In genomic region chr1:218664385-218665170, GRCh38 we compare ENCODE assay signal across 15 cellular contexts.
DNase-seq lines count a peak whose midpoint lies in the region; ATAC-seq and TF ChIP-seq lines count a peak whose summit lies in the region.
"Had no signal": no experiment of that assay in that cellular context is flagged by ENCODE, and none has a peak within 500 bp of the region (broad histone marks: within the 10 kb centered on the region; RNA-seq: fewer than 3 reads in every experiment).

No MANE protein-coding gene starts in this region.

- DNase-seq in Calu3: no peak
- no peak for DNase-seq in Panc1 (ENCODE audit: low read depth, low spot score)
- peak; percentile 65 for DNase-seq in epithelial cell of esophagus (ENCODE audit: low read depth)
- DNase-seq in NCI-H1105 treated with DMSO at 0.1 percent for 48 hours (lab: John Stamatoyannopoulos, UW): no peak
- no peak for DNase-seq in stimulated activated CD4-positive, alpha-beta T cell treated with anti-CD3 and anti-CD28 coated beads, Interleukin-15, amount 100 ng/mL, for 24 hours
- no peak for DNase-seq in GM19238 (ENCODE audit: insufficient read length, low spot score)
- DNase-seq: activated CD4-positive, CD25-positive, alpha-beta regulatory T cell treated with anti-CD3 and anti-CD28 coated beads, Interleukin-2, amount 50 U/mL, for 72 hours; foreskin melanocyte; NCI-H1694 treated with DMSO at 0.1 percent for 48 hours; NK-92 treated with Interleukin-12 subunit alpha and Interleukin-12 subunit beta, amount 100 ng/mL, for 24 hours; spleen had no signal

- H3K4me1 Mint-ChIP-seq in Calu3 (ENCODE audit: low read depth, unreplicated experiment) (peaks cover 34% of the 10 kb centered on the region), nephron (peaks cover 38% of the 10 kb centered on the region)

- ATAC-seq in Panc1: peak; percentile 40; the same call in 1 of the 2 replicates
- no peak for ATAC-seq in HG02870 (IDR thresholded peaks at IDR 0.05; ENCODE audit: unreplicated experiment)
- ATAC-seq: left colon had no signal

- in situ Hi-C loops in Panc1 (cut with HindIII; ENCODE audit: low pct_unique_long_range_greater_than_20kb, low sequenced_read_pairs): no loop called here

- H3K36me3 Mint-ChIP-seq in Calu3 (ENCODE audit: insufficient read depth, unreplicated experiment) (no peaks in the 10 kb centered on the region), nephron (ENCODE audit: low read depth) (no peaks in the 10 kb centered on the region)

- peaks cover 18% of the 10 kb centered on the region for H3K4me1 ChIP-seq in Panc1 (ENCODE audit: control insufficient read depth, insufficient read depth, low read length)
- H3K4me1 ChIP-seq: spleen had no signal

- no peaks in the 10 kb centered on the region for H3K36me3 ChIP-seq in Panc1 (ENCODE audit: control insufficient read depth, insufficient read depth, low read length)
- H3K36me3 ChIP-seq: spleen had no signal

- no peaks in the 10 kb centered on the region for H3K27me3 ChIP-seq in Panc1 (ENCODE audit: control insufficient read depth, insufficient read depth, low read length)
- H3K27me3 ChIP-seq: spleen had no signal

- intact Hi-C loops in Calu3 (cut with micrococcal nuclease; ENCODE audit: unreplicated experiment) (loop anchor here (5.0 kb wide), 2 partner anchors 117 to 208 kb away; no protein-coding TSS in a partner anchor), Panc1 (cut with micrococcal nuclease; ENCODE audit: unreplicated experiment) (no loop called here)

- peak overlapping the region; percentile 76 for H3K27ac ChIP-seq in Panc1 (ENCODE audit: low read length)
- H3K27ac ChIP-seq: spleen had no signal

- TF ChIP-seq CTCF in Calu3 (IDR thresholded peaks at IDR 0.05; ENCODE audit: unreplicated experiment) (no peak), Panc1 (IDR thresholded peaks at IDR 0.05) (no peak), epithelial cell of esophagus (IDR thresholded peaks at IDR 0.05; ENCODE audit: insufficient read depth, low read depth, low read length, missing control alignments) (no peak), nephron (IDR thresholded peaks at IDR 0.05; ENCODE audit: unreplicated experiment in 3 of 3) (no peak)

- H3K9me3 Mint-ChIP-seq in Calu3 (ENCODE audit: low read depth, unreplicated experiment) (peaks cover 5% of the 10 kb centered on the region), nephron (peaks cover 2% of the 10 kb centered on the region)

- H3K27ac Mint-ChIP-seq in Calu3 (ENCODE audit: unreplicated experiment) (peak overlapping the region; percentile 51), nephron (peak overlapping the region in 2 of 3 experiments; percentile 37 to 68)

- POLR2A ChIA-PET in Panc1 (lab: Charles Lee): interaction anchor here (0.7 kb wide), 1 partner anchor 10 kb away, joined by 3 read pairs; no protein-coding TSS in a partner anchor

- CTCF ChIA-PET in Calu3 (lab: Charles Lee): interaction anchor here (0.6 to 1.5 kb wide), 2 partner anchors 18 to 142 kb away, joined by 3 read pairs; no protein-coding TSS in a partner anchor
- CTCF ChIA-PET in Panc1 (lab: Charles Lee): no interaction called here

- H3K4me3 Mint-ChIP-seq in Calu3 (ENCODE audit: low read depth, unreplicated experiment) (no peak overlapping the region), nephron (no peak overlapping the region)
- H3K4me3 Mint-ChIP-seq: neural crest cell had no signal

- no peak overlapping the region for H3K4me3 ChIP-seq in Panc1 (ENCODE audit: low read depth in 2 of 2, low read length in 2 of 2)
- H3K4me3 ChIP-seq in epithelial cell of esophagus (ENCODE audit: low read length): no peak overlapping the region
- H3K4me3 ChIP-seq: spleen had no signal

- no TSS peak for BruUV-seq in Calu3 (replicated peaks; lab: Mats Ljungman, UMichigan)
- BruUV-seq in Panc1 (replicated peaks; lab: Mats Ljungman, UMichigan): no TSS peak

- H3K9me3 ChIP-seq in Panc1 (ENCODE audit: control insufficient read depth, insufficient read depth, low read depth, low read length): peaks cover 9% of the 10 kb centered on the region; the same call in 1 of the 2 replicates
- H3K9me3 ChIP-seq: spleen had no signal

- H3K27me3 Mint-ChIP-seq in Calu3 (ENCODE audit: unreplicated experiment): no peaks in the 10 kb centered on the region
- H3K27me3 Mint-ChIP-seq in nephron (ENCODE audit: low read depth): no peaks in the 10 kb centered on the region
